1 cellular context compared by ENCODE assay signal in the genomic region with DNA sequence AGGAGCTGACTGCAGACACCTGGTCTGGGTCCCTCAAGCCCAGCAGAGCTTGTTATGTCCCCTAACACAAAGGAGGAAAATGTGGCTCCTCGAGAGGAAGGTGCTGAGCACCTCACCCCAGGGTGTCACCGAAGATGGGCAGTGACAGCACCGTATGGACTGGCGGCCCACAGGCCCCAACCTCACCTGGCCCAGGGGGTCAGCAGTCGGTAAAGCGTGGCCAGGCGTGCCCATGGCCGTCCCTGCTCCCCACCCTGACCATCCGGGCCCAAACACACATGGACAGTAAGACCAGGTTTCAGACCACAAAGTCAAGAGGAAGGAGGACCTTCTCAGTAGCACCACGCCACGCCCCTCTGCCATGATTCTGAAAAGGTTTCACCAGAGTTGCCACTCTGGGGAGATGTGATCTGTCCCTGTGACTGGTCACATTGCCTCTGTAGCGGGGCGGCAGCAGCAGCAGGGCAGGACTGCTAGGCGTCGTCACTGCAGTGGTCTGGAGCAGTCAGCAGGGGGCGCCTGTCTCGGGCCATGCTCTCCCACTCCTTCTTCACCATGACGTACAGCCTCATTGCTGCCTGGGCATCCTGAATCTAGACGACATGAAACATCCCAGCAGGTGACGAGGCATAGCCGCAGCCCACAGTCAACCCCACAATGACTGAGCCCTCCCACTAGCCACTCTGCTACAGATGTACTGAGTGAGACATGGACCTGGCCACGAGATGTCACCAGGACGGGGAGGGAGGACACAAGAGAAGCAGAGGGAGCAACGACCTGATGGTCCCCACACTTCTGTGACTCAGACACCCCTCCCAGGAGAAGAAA.
TF ChIP-seq lines count a peak whose summit lies in the region.

No MANE protein-coding gene starts in this region.

TF ChIP-seq in HEK293, 187 proteins besides CTCF, POLR2A, EP300 and RAD21:
- no peak for TF ChIP-seq KLF16 (tag by site-specific recombination; IDR thresholded peaks at IDR 0.05)
- TF ChIP-seq PRDM10 (tag by site-specific recombination; IDR thresholded peaks at IDR 0.05): peak; percentile 25; the same call in 1 of the 2 replicates
- TF ChIP-seq BCL11B (tag by site-specific recombination; IDR thresholded peaks at IDR 0.05; ENCODE audit: low read depth): no peak
- TF ChIP-seq ZSCAN16 (tag by site-specific recombination; IDR thresholded peaks at IDR 0.05): no peak
- TF ChIP-seq OSR2 (tag by site-specific recombination; IDR thresholded peaks at IDR 0.05): no peak
- TF ChIP-seq ZNF133 (tag by site-specific recombination; IDR thresholded peaks at IDR 0.05): no peak
- 0 out of 2 replicates have a peak, but pooled peaks have one; percentile 46 for TF ChIP-seq ZNF10 (tag by site-specific recombination; IDR thresholded peaks at IDR 0.05)
- peak; percentile 57; the same call in 1 of the 2 replicates for TF ChIP-seq ZNF660 (tag by site-specific recombination; IDR thresholded peaks at IDR 0.05)
- no peak for TF ChIP-seq ZNF37A (tag by site-specific recombination; IDR thresholded peaks at IDR 0.05)
- no peak for TF ChIP-seq ZBTB49 (tag by site-specific recombination; IDR thresholded peaks at IDR 0.05; ENCODE audit: low read depth)
- TF ChIP-seq, protein P1, sequence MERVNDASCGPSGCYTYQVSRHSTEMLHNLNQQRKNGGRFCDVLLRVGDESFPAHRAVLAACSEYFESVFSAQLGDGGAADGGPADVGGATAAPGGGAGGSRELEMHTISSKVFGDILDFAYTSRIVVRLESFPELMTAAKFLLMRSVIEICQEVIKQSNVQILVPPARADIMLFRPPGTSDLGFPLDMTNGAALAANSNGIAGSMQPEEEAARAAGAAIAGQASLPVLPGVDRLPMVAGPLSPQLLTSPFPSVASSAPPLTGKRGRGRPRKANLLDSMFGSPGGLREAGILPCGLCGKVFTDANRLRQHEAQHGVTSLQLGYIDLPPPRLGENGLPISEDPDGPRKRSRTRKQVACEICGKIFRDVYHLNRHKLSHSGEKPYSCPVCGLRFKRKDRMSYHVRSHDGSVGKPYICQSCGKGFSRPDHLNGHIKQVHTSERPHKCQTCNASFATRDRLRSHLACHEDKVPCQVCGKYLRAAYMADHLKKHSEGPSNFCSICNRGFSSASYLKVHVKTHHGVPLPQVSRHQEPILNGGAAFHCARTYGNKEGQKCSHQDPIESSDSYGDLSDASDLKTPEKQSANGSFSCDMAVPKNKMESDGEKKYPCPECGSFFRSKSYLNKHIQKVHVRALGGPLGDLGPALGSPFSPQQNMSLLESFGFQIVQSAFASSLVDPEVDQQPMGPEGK (tag by site-specific recombination; IDR thresholded peaks at IDR 0.05): no peak
- peak; percentile 78 for TF ChIP-seq ZNF629 (tag by site-specific recombination; IDR thresholded peaks at IDR 0.05)
- TF ChIP-seq ZNF654 (tag by site-specific recombination; IDR thresholded peaks at IDR 0.05; ENCODE audit: low read depth): peak; percentile 25; the same call in 1 of the 2 replicates
- TF ChIP-seq ZIC2 (tag by site-specific recombination; IDR thresholded peaks at IDR 0.05): peak; percentile 59
- TF ChIP-seq ZNF138 (tag by site-specific recombination; IDR thresholded peaks at IDR 0.05; ENCODE audit: borderline replicate concordance): no peak
- TF ChIP-seq ZNF354C (tag by site-specific recombination; IDR thresholded peaks at IDR 0.05; ENCODE audit: borderline replicate concordance, low read depth): no peak
- no peak for TF ChIP-seq ZSCAN5A (tag by site-specific recombination; IDR thresholded peaks at IDR 0.05)
- TF ChIP-seq ZFHX2 (tag by site-specific recombination; conservative IDR thresholded peaks at IDR 0.05): peak; percentile 75
- TF ChIP-seq ZNF560 (tag by site-specific recombination; IDR thresholded peaks at IDR 0.05; ENCODE audit: borderline replicate concordance): no peak
- no peak for TF ChIP-seq ZNF449 (tag by site-specific recombination; IDR thresholded peaks at IDR 0.05)
- TF ChIP-seq, protein P2, sequence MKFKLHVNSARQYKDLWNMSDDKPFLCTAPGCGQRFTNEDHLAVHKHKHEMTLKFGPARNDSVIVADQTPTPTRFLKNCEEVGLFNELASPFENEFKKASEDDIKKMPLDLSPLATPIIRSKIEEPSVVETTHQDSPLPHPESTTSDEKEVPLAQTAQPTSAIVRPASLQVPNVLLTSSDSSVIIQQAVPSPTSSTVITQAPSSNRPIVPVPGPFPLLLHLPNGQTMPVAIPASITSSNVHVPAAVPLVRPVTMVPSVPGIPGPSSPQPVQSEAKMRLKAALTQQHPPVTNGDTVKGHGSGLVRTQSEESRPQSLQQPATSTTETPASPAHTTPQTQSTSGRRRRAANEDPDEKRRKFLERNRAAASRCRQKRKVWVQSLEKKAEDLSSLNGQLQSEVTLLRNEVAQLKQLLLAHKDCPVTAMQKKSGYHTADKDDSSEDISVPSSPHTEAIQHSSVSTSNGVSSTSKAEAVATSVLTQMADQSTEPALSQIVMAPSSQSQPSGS (tag by site-specific recombination; IDR thresholded peaks at IDR 0.05; ENCODE audit: low read depth): peak; percentile 64; the same call in 1 of the 2 replicates
- TF ChIP-seq ZNF23 (tag by site-specific recombination; IDR thresholded peaks at IDR 0.05; ENCODE audit: borderline replicate concordance): no peak
- TF ChIP-seq EGR2 (tag by site-specific recombination; IDR thresholded peaks at IDR 0.05; ENCODE audit: low read depth): peak; percentile 72
- TF ChIP-seq SP7 (tag by site-specific recombination; IDR thresholded peaks at IDR 0.05): peak; percentile 20; the same call in 1 of the 2 replicates
- no peak for TF ChIP-seq ZNF610 (tag by site-specific recombination; IDR thresholded peaks at IDR 0.05; ENCODE audit: borderline replicate concordance)
- TF ChIP-seq ZNF426 (tag by site-specific recombination; IDR thresholded peaks at IDR 0.05): no peak
- TF ChIP-seq ZBTB21 (tag by site-specific recombination; IDR thresholded peaks at IDR 0.05): peak; percentile 66; the same call in 1 of the 2 replicates
- no peak for TF ChIP-seq SETDB1 (IDR thresholded peaks at IDR 0.05; ENCODE audit: insufficient read length, low read length)
